Comparison of ENCODE assay signal across 1 cellular context in genomic region chr9:137703842-137704508, GRCh38.
TF ChIP-seq lines count a peak whose summit lies in the region.

No MANE protein-coding gene starts in this region.

TF ChIP-seq in SK-N-SH treated with all-trans-retinoic acid at 6 μM for 48 hours, 23 proteins besides CTCF, POLR2A, EP300 and RAD21 (continued from another document):
- TF ChIP-seq TSHZ2 (CRISPR knock-in tag; IDR thresholded peaks at IDR 0.05) (no peak), TOX (CRISPR knock-in tag; IDR thresholded peaks at IDR 0.05; ENCODE audit: borderline replicate concordance) (no peak), ARNTL (CRISPR knock-in tag; IDR thresholded peaks at IDR 0.05; ENCODE audit: borderline replicate concordance, low read depth) (no peak), POU6F1 (CRISPR knock-in tag; IDR thresholded peaks at IDR 0.05; ENCODE audit: borderline replicate concordance, low read depth) (no peak)
TF ChIP-seq in SK-N-SH treated with all-trans-retinoic acid at 6 μM for 48 hours: peak in this region for 0.
